In genomic region chr15:31708703-31709318, GRCh38 we compare ENCODE assay signal across 7 cellular contexts.
ATAC-seq lines count a peak whose summit lies in the region.
"Not testable (repeated sequence)": the region's sequence is repeated elsewhere in the genome, so short reads cannot be mapped to it uniquely, and the experiment has no call there.

No MANE protein-coding gene starts in this region.

- not testable (repeated sequence) for H3K36me3 Mint-ChIP-seq in activated T-helper 17 cell treated with anti-CD3 and anti-CD28 coated beads, Interleukin-2, amount 50 U/mL, for 72 hours (ENCODE audit: low read depth)

- H3K4me3 Mint-ChIP-seq in activated T-helper 17 cell treated with anti-CD3 and anti-CD28 coated beads, Interleukin-2, amount 50 U/mL, for 72 hours, result not testable (repeated sequence)

- not testable (repeated sequence) for H3K4me1 Mint-ChIP-seq in activated T-helper 17 cell treated with anti-CD3 and anti-CD28 coated beads, Interleukin-2, amount 50 U/mL, for 72 hours

- H3K27me3 Mint-ChIP-seq in activated T-helper 17 cell treated with anti-CD3 and anti-CD28 coated beads, Interleukin-2, amount 50 U/mL, for 72 hours, result not testable (repeated sequence)

- not testable (repeated sequence) for H3K9me3 Mint-ChIP-seq in activated T-helper 17 cell treated with anti-CD3 and anti-CD28 coated beads, Interleukin-2, amount 50 U/mL, for 72 hours

- ATAC-seq in GM18519 (IDR thresholded peaks at IDR 0.05; ENCODE audit: low FRiP score, unreplicated experiment) (peak; percentile 64), GM19372 (IDR thresholded peaks at IDR 0.05; ENCODE audit: low read depth, unreplicated experiment) (peak; percentile 78), GM21529 (IDR thresholded peaks at IDR 0.05; ENCODE audit: unreplicated experiment) (peak; percentile 74), HG02840 (IDR thresholded peaks at IDR 0.05; ENCODE audit: low FRiP score, unreplicated experiment) (peak; percentile 76), HG03103 (IDR thresholded peaks at IDR 0.05; ENCODE audit: low read depth, unreplicated experiment) (peak; percentile 72), HG03521 (IDR thresholded peaks at IDR 0.05; ENCODE audit: unreplicated experiment) (peak; percentile 75)
- ATAC-seq in activated T-helper 17 cell treated with anti-CD3 and anti-CD28 coated beads, Interleukin-2, amount 50 U/mL, for 72 hours (replicated peaks), result peak; percentile 90

- H3K27ac Mint-ChIP-seq in activated T-helper 17 cell treated with anti-CD3 and anti-CD28 coated beads, Interleukin-2, amount 50 U/mL, for 72 hours, result not testable (repeated sequence)

Comparison
In these comparisons a context has a peak if more than half of its experiments do, and no peak if none do; other contexts are left out.
1. Peak in every context shown above with its lines: ATAC-seq.